13 cellular contexts compared by ENCODE assay signal in the genomic region with DNA sequence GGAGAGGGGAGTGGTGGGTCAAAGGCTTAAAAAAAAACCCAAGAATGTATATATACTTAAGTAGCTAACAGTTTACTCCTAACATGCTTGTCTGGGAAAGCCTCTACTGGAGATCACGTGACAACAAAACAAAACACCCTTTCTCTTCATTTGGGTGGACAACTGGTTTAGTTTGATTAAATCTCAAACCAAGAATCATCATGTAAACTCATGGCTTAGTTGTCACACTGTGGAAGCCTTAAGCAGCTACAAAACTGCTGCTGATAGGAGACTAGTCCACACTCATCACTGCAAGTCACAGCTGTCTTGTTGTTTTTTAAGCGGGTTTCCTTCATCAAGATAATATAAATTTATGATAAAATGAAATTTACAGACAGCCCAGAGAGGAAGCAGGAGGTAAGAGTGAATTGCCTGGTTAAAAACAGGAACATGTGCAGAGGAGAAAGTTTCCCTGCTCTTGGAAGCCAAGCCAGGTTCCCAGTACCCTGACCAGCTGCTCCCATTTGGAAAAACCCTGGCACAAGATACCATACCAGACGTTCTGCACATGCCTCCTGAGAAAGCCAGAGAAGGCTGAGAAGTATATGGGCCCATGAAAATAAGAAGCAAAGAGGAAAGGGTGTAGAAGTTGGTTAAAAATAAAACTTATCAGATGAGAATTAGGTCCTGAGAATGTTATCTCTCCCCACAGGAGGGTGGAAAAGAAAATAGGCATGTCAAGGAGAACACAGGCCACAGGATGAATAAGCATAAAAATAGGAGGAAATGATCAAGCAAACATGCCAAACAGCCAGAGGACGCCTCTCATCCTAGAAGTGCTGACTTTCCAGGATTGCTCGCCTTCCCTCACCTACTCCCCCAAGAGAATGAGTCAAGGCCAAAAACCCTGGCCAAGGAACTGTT. TPM values are rescaled to one million over a fixed set of nuclear protein-coding genes. Genes with fewer than 3 reads are reported as not detected.
DNase-seq lines count a peak whose midpoint lies in the region; ATAC-seq and TF ChIP-seq lines count a peak whose summit lies in the region.
"Had no signal": no experiment of that assay in that cellular context is flagged by ENCODE, and none has a peak within 500 bp of the region (broad histone marks: within the 10 kb centered on the region; RNA-seq: fewer than 3 reads in every experiment).

No MANE protein-coding gene starts in this region.

- H3K4me3 Mint-ChIP-seq in CD8-positive, alpha-beta memory T cell, result no peak overlapping the region
- H3K4me3 Mint-ChIP-seq in T-helper 17 cell (no peak overlapping the region), endodermal cell (no peak overlapping the region)
- no peak overlapping the region for H3K4me3 Mint-ChIP-seq in activated CD4-positive, alpha-beta T cell treated with anti-CD3 and anti-CD28 coated beads for 36 hours
- H3K4me3 Mint-ChIP-seq: naive thymus-derived CD8-positive, alpha-beta T cell had no signal

- H3K27ac ChIP-seq in CD8-positive, alpha-beta memory T cell (ENCODE audit: low read depth, low read length), result peak overlapping the region; percentile 55
- H3K27ac ChIP-seq in mesodermal cell (ENCODE audit: low read depth, low read length, severe bottlenecking) (peak overlapping the region; percentile 68), endodermal cell (ENCODE audit: low read depth, low read length) (no peak overlapping the region)
- H3K27ac ChIP-seq: BLaER1 treated with 17β-estradiol and CSF1 and Interleukin-3, amounts not matched to agents 10 nM and 100 nM had no signal

- no peaks in the 10 kb centered on the region for H3K36me3 Mint-ChIP-seq in CD8-positive, alpha-beta memory T cell
- no peaks in the 10 kb centered on the region for H3K36me3 Mint-ChIP-seq in T-helper 17 cell (ENCODE audit: low read depth)
- peaks cover 4% of the 10 kb centered on the region for H3K36me3 Mint-ChIP-seq in endodermal cell (ENCODE audit: low read depth)
- H3K36me3 Mint-ChIP-seq in activated CD4-positive, alpha-beta T cell treated with anti-CD3 and anti-CD28 coated beads for 36 hours (ENCODE audit: low read depth), result no peaks in the 10 kb centered on the region
- H3K36me3 Mint-ChIP-seq: naive thymus-derived CD8-positive, alpha-beta T cell had no signal

- H3K9me3 ChIP-seq in CD8-positive, alpha-beta memory T cell (ENCODE audit: low read length), result no peaks in the 10 kb centered on the region
- no peaks in the 10 kb centered on the region for H3K9me3 ChIP-seq in mesodermal cell (ENCODE audit: control insufficient read depth, low read length)
- no peaks in the 10 kb centered on the region for H3K9me3 ChIP-seq in T-helper 17 cell (ENCODE audit: control insufficient read depth, low read length, poor library complexity, severe bottlenecking)
- no peaks in the 10 kb centered on the region for H3K9me3 ChIP-seq in endodermal cell (ENCODE audit: control insufficient read depth, low read length)
- H3K9me3 ChIP-seq: BLaER1 treated with 17β-estradiol and CSF1 and Interleukin-3, amounts not matched to agents 10 nM and 100 nM had no signal

- TF ChIP-seq CTCF in endodermal cell (conservative IDR thresholded peaks at IDR 0.05) (no peak), GM10266 (IDR thresholded peaks at IDR 0.05; ENCODE audit: control insufficient read depth, insufficient read depth, low read depth, missing control alignments) (no peak)

- H3K4me1 Mint-ChIP-seq in CD8-positive, alpha-beta memory T cell, result no peaks in the 10 kb centered on the region
- H3K4me1 Mint-ChIP-seq in T-helper 17 cell (peaks cover 7% of the 10 kb centered on the region), endodermal cell (peaks cover 23% of the 10 kb centered on the region)
- no peaks in the 10 kb centered on the region for H3K4me1 Mint-ChIP-seq in activated CD4-positive, alpha-beta T cell treated with anti-CD3 and anti-CD28 coated beads for 36 hours
- H3K4me1 Mint-ChIP-seq: naive thymus-derived CD8-positive, alpha-beta T cell had no signal

- no peaks in the 10 kb centered on the region for H3K27me3 Mint-ChIP-seq in CD8-positive, alpha-beta memory T cell
- H3K27me3 Mint-ChIP-seq in T-helper 17 cell (no peaks in the 10 kb centered on the region), endodermal cell (ENCODE audit: insufficient read depth) (no peaks in the 10 kb centered on the region)
- H3K27me3 Mint-ChIP-seq in activated CD4-positive, alpha-beta T cell treated with anti-CD3 and anti-CD28 coated beads for 36 hours, result no peaks in the 10 kb centered on the region

- H3K27ac Mint-ChIP-seq in CD8-positive, alpha-beta memory T cell, result peak overlapping the region in 1 of 8 donors; percentile 70
- H3K27ac Mint-ChIP-seq in T-helper 17 cell, result no peak overlapping the region
- no peak overlapping the region for H3K27ac Mint-ChIP-seq in endodermal cell
- H3K27ac Mint-ChIP-seq in activated CD4-positive, alpha-beta T cell treated with anti-CD3 and anti-CD28 coated beads for 36 hours, result no peak overlapping the region

- no peak for ATAC-seq in T-helper 17 cell
- no peak for ATAC-seq in activated CD4-positive, alpha-beta T cell treated with anti-CD3 and anti-CD28 coated beads for 36 hours
- ATAC-seq: naive thymus-derived CD8-positive, alpha-beta T cell had no signal

- H3K9ac ChIP-seq in endodermal cell (ENCODE audit: extremely low read depth, low read length, poor library complexity, severe bottlenecking), result no peak overlapping the region
- H3K9ac ChIP-seq: BLaER1 treated with 17β-estradiol and CSF1 and Interleukin-3, amounts not matched to agents 10 nM and 100 nM had no signal

- H3K27me3 ChIP-seq in CD8-positive, alpha-beta memory T cell (ENCODE audit: insufficient read depth, low read length, poor library complexity, severe bottlenecking), result no peaks in the 10 kb centered on the region
- H3K27me3 ChIP-seq in endodermal cell (ENCODE audit: control insufficient read depth, insufficient read depth, low read length, poor library complexity, severe bottlenecking), result no peaks in the 10 kb centered on the region
- H3K27me3 ChIP-seq: BLaER1 treated with 17β-estradiol and CSF1 and Interleukin-3, amounts not matched to agents 10 nM and 100 nM had no signal

- DNase-seq in CD8-positive, alpha-beta memory T cell, result no peak
- DNase-seq in NCI-H446 (lab: John Stamatoyannopoulos, UW) (peak; percentile 65 to 89), dermis blood vessel endothelial cell (peak; percentile 61), T-helper 17 cell (no peak), endodermal cell (no peak), GM10266 (ENCODE audit: extremely low spot score) (no peak)
- no peak for DNase-seq in activated CD4-positive, alpha-beta T cell treated with anti-CD3 and anti-CD28 coated beads for 36 hours
- DNase-seq: activated naive CD4-positive, alpha-beta T cell treated with anti-CD3 and anti-CD28 coated beads, Interleukin-2, amount 50 U/mL, for 16 hours; naive thymus-derived CD8-positive, alpha-beta T cell; NCI-H510A; T-helper 9 cell had no signal

- CTCF ChIA-PET in CD8-positive, alpha-beta memory T cell (lab: Charles Lee), result no interaction called here
- CTCF ChIA-PET in activated CD4-positive, alpha-beta T cell treated with anti-CD3 and anti-CD28 coated beads for 36 hours (lab: Charles Lee), result interaction anchor here (0.7 kb wide), 1 partner anchor 315 kb away, joined by 3 read pairs; no protein-coding TSS in a partner anchor

- intact Hi-C loops in activated CD4-positive, alpha-beta T cell treated with anti-CD3 and anti-CD28 coated beads for 36 hours (cut with DNase I, micrococcal nuclease), result no loop called here

- POLR2A ChIA-PET in CD8-positive, alpha-beta memory T cell (lab: Charles Lee), result no interaction called here
- POLR2A ChIA-PET in activated CD4-positive, alpha-beta T cell treated with anti-CD3 and anti-CD28 coated beads for 36 hours (lab: Charles Lee), result interaction anchor here (0.6 kb wide), 1 partner anchor 1202 kb away, joined by 3 read pairs; no protein-coding TSS in a partner anchor

- no peaks in the 10 kb centered on the region for H3K4me1 ChIP-seq in CD8-positive, alpha-beta memory T cell (ENCODE audit: insufficient read depth, low read length)
- H3K4me1 ChIP-seq in mesodermal cell (ENCODE audit: control insufficient read depth, insufficient read depth, low read length, poor library complexity, severe bottlenecking) (peaks cover 33% of the 10 kb centered on the region), endodermal cell (ENCODE audit: control insufficient read depth, insufficient read depth, low read length) (no peaks in the 10 kb centered on the region)

- no peak overlapping the region for H3K4me3 ChIP-seq in CD8-positive, alpha-beta memory T cell (ENCODE audit: low read length)
- no peak overlapping the region for H3K4me3 ChIP-seq in mesodermal cell (ENCODE audit: extremely low read depth, insufficient read depth, low read length, poor library complexity, severe bottlenecking)
- H3K4me3 ChIP-seq in endodermal cell (ENCODE audit: low read length), result no peak overlapping the region
- H3K4me3 ChIP-seq: BLaER1 treated with 17β-estradiol and CSF1 and Interleukin-3, amounts not matched to agents 10 nM and 100 nM had no signal

- H3K36me3 ChIP-seq in CD8-positive, alpha-beta memory T cell (ENCODE audit: insufficient read depth, low read length), result no peaks in the 10 kb centered on the region
- no peaks in the 10 kb centered on the region for H3K36me3 ChIP-seq in mesodermal cell (ENCODE audit: control insufficient read depth, insufficient read depth, low read length)
- peaks cover 2% of the 10 kb centered on the region for H3K36me3 ChIP-seq in endodermal cell (ENCODE audit: control insufficient read depth, insufficient read depth, low read length)
- H3K36me3 ChIP-seq: BLaER1 treated with 17β-estradiol and CSF1 and Interleukin-3, amounts not matched to agents 10 nM and 100 nM had no signal

- 66 to 68% methylated on average over 2 of the region's 5 CpGs for WGBS in mesodermal cell (ENCODE audit: insufficient coverage in 2 of 2), 2 experiments
- WGBS in endodermal cell (ENCODE audit: insufficient coverage in 1 of 2, insufficient read length in 1 of 2), 2 experiments, result 63 to 80% methylated on average over 3 to 4 of the region's 5 CpGs

- H3K9me3 Mint-ChIP-seq in CD8-positive, alpha-beta memory T cell, result peaks cover 0 to 7% (median 0%) of the 10 kb centered on the region in 5 donors
- no peaks in the 10 kb centered on the region for H3K9me3 Mint-ChIP-seq in endodermal cell
- H3K9me3 Mint-ChIP-seq in activated CD4-positive, alpha-beta T cell treated with anti-CD3 and anti-CD28 coated beads for 36 hours (ENCODE audit: low read depth), result no peaks in the 10 kb centered on the region
- H3K9me3 Mint-ChIP-seq: naive thymus-derived CD8-positive, alpha-beta T cell had no signal

RNA-seq across cellular contexts. Expression of a gene that starts 34.0 kb away (rescaled TPM):
- 1 to 10 TPM; 1.6 to 2.1 TPM for total RNA-seq in CD8-positive, alpha-beta memory T cell
- 2.5 TPM for polyA plus RNA-seq in CD8-positive, alpha-beta memory T cell
- 1.4 and 2.1 TPM in 2 replicates for total RNA-seq in dermis blood vessel endothelial cell
- 17.2 TPM for polyA plus RNA-seq in mesodermal cell (2013, experiment 1 of 2)
- polyA plus RNA-seq in mesodermal cell (2013, experiment 2 of 2), result 13.6 TPM
- 10 to 100 TPM; 10.3 to 16.9 TPM for total RNA-seq in T-helper 17 cell
- 10 to 100 TPM; 13.4 to 18.1 TPM for total RNA-seq in endodermal cell
- polyA plus RNA-seq in endodermal cell (2013, experiment 1 of 2), result 12.6 TPM
- polyA plus RNA-seq in endodermal cell (2013, experiment 2 of 2), result 14.5 TPM
- total RNA-seq in activated CD4-positive, alpha-beta T cell treated with anti-CD3 and anti-CD28 coated beads for 36 hours, result 1 to 10 TPM; 3.8 to 3.9 TPM

Comparison
In these comparisons a context has a peak if more than half of its experiments do, and no peak if none do; other contexts are left out.
1. DNase-seq: peak in NCI-H446 (2 of 2) and dermis blood vessel endothelial cell (single experiment); none in CD8-positive, alpha-beta memory T cell (0 of 5), T-helper 17 cell (0 of 3), endodermal cell (single experiment), GM10266 (single experiment) and activated CD4-positive, alpha-beta T cell treated with anti-CD3 and anti-CD28 coated beads for 36 hours (single experiment).